In genomic region chr2:190319557-190320498, GRCh38 we compare ENCODE assay signal across 8 cellular contexts. TPM values are rescaled to one million over a fixed set of nuclear protein-coding genes. Genes with fewer than 3 reads are reported as not detected.
A peak's percentile ranks its signal among the peaks of the same experiment; 100 is the strongest.
DNase-seq lines count a peak whose midpoint lies in the region; ATAC-seq and TF ChIP-seq lines count a peak whose summit lies in the region.

HIBCH (minus strand) TSS chr2:190319826; CDS start chr2:190319750, 76 bp downstream.

- H3K4me3 ChIP-seq in BJ (ENCODE audit: low read depth, low read length), result peak within 1 kb of the TSS; percentile 81

- peaks cover 2% of the 10 kb centered on the region for H3K36me3 Mint-ChIP-seq in activated CD4-positive, alpha-beta T cell treated with anti-CD3 and anti-CD28 coated beads, Interleukin-2, amount 10 ng/mL, durations not matched to agents 7 days and 5 days (ENCODE audit: low read depth)

- H3K27me3 ChIP-seq in BJ (ENCODE audit: control insufficient read depth, insufficient read depth, low read length), result no peaks in the 10 kb centered on the region

- peaks cover 2% of the 10 kb centered on the region for H3K27me3 Mint-ChIP-seq in activated CD4-positive, alpha-beta T cell treated with anti-CD3 and anti-CD28 coated beads, Interleukin-2, amount 10 ng/mL, durations not matched to agents 7 days and 5 days

- no peaks in the 10 kb centered on the region for H3K9me3 Mint-ChIP-seq in activated CD4-positive, alpha-beta T cell treated with anti-CD3 and anti-CD28 coated beads, Interleukin-2, amount 10 ng/mL, durations not matched to agents 7 days and 5 days

- ATAC-seq in HG03457 (IDR thresholded peaks at IDR 0.05; ENCODE audit: unreplicated experiment), result peak; percentile 95

- DNase-seq in BJ (ENCODE audit: low read depth) (peak; percentile 97), GM19238 (ENCODE audit: insufficient read length, low spot score) (peak; percentile 66), NCI-H524 treated with DMSO at 0.1 percent for 48 hours (lab: John Stamatoyannopoulos, UW) (peak; percentile 94), cortex of kidney (lab: John Stamatoyannopoulos, UW) (peak; percentile 54), left kidney (ENCODE audit: low read depth, low spot score) (peak; percentile 100)
- peak; percentile 89 for DNase-seq in activated CD4-positive, alpha-beta T cell treated with anti-CD3 and anti-CD28 coated beads, Interleukin-2, amount 10 ng/mL, durations not matched to agents 7 days and 5 days
- DNase-seq in stimulated activated CD4-positive, alpha-beta T cell treated with anti-CD3 and anti-CD28 coated beads, Interleukin-2, amount 100 ng/mL, for 4 hours (ENCODE audit: low read depth), result peak; percentile 79

- H3K27ac Mint-ChIP-seq in activated CD4-positive, alpha-beta T cell treated with anti-CD3 and anti-CD28 coated beads, Interleukin-2, amount 10 ng/mL, durations not matched to agents 7 days and 5 days, result peak within 1 kb of the TSS; percentile 92

- peak; percentile 92 for TF ChIP-seq CTCF in BJ (IDR thresholded peaks at IDR 0.05; ENCODE audit: insufficient read depth, low read depth, low read length)

- no peaks in the 10 kb centered on the region for H3K36me3 ChIP-seq in BJ (ENCODE audit: control insufficient read depth, insufficient read depth, low read length)

- peak within 1 kb of the TSS; percentile 90 for H3K4me3 Mint-ChIP-seq in activated CD4-positive, alpha-beta T cell treated with anti-CD3 and anti-CD28 coated beads, Interleukin-2, amount 10 ng/mL, durations not matched to agents 7 days and 5 days

- POLR2A ChIA-PET in BJ (lab: Charles Lee), result interaction anchor here (0.6 kb wide), 1 partner anchor 1005 kb away, joined by 3 read pairs; no protein-coding TSS in a partner anchor
- POLR2A ChIA-PET in activated CD4-positive, alpha-beta T cell treated with anti-CD3 and anti-CD28 coated beads, Interleukin-2, amount 10 ng/mL, durations not matched to agents 7 days and 5 days (lab: Charles Lee), result no interaction called here

- peaks cover 41% of the 10 kb centered on the region for H3K4me1 Mint-ChIP-seq in activated CD4-positive, alpha-beta T cell treated with anti-CD3 and anti-CD28 coated beads, Interleukin-2, amount 10 ng/mL, durations not matched to agents 7 days and 5 days

- CTCF ChIA-PET in BJ (lab: Yijun Ruan, JAX), result interaction anchor here (0.6 to 3.1 kb wide), 12 partner anchors 9 to 646 kb away, joined by 3 to 13 read pairs (median 3); partner anchors contain the start of genes INPP1, ORMDL1 and PMS1
- CTCF ChIA-PET in activated CD4-positive, alpha-beta T cell treated with anti-CD3 and anti-CD28 coated beads, Interleukin-2, amount 10 ng/mL, durations not matched to agents 7 days and 5 days (lab: Charles Lee), result interaction anchor here (1.0 to 1.8 kb wide), 7 partner anchors 8 to 557 kb away, joined by 3 to 5 read pairs (median 3); partner anchors contain the start of gene OSGEPL1

RNA-seq across cellular contexts. Expression of gene HIBCH, which starts in this region (rescaled TPM):
- 5.2 and 12.4 TPM in 2 replicates for polyA plus RNA-seq in BJ (2011; rRNA removed)
- polyA minus RNA-seq in BJ (2011; rRNA and poly(A)+ RNA removed), result 3.7 and 4.9 TPM in 2 replicates
- 10 to 100 TPM; 13.3 to 14.5 TPM for total RNA-seq in activated CD4-positive, alpha-beta T cell treated with anti-CD3 and anti-CD28 coated beads, Interleukin-2, amount 10 ng/mL, durations not matched to agents 7 days and 5 days

Comparison
In these comparisons a context has a peak if more than half of its experiments do, and no peak if none do; other contexts are left out.
1. Peak in every context shown above with its lines: DNase-seq, ATAC-seq and H3K4me3 ChIP-seq.